In genomic region chr1:222634180-222635013, GRCh38 we compare ENCODE assay signal across 8 cellular contexts. TPM values are rescaled to one million over a fixed set of nuclear protein-coding genes. Genes with fewer than 3 reads are reported as not detected.
DNase-seq lines count a peak whose midpoint lies in the region; ATAC-seq, FAIRE-seq and TF ChIP-seq lines count a peak whose summit lies in the region.

No MANE protein-coding gene starts in this region.

- H3K9ac ChIP-seq in GM12878 (ENCODE audit: control insufficient read depth, insufficient read depth, low read length) = no peak overlapping the region

- H3K79me2 ChIP-seq in GM12878 (ENCODE audit: control insufficient read depth, insufficient read depth, low read length) = no peaks in the 10 kb centered on the region

- RAD21 ChIA-PET in GM12878 (lab: Charles Lee; ENCODE audit: unreplicated experiment) = interaction anchor here (0.6 to 1.7 kb wide), 18 partner anchors 10 to 489 kb away, joined by 3 to 50 read pairs (median 5); partner anchors contain the start of genes AIDA, BROX and TAF1A

- no peak overlapping the region for H3K4me3 ChIP-seq in GM12878

- CTCF ChIA-PET in GM12878 (lab: Yijun Ruan, JAX) = interaction anchor here (0.6 to 3.7 kb wide), 56 partner anchors 9 to 1153 kb away, joined by 3 to 119 read pairs (median 4); partner anchors contain the start of genes AIDA, BROX and TAF1A

- TF ChIP-seq EP300 in GM12878 (IDR thresholded peaks at IDR 0.05; ENCODE audit: borderline replicate concordance in 1 of 2, control insufficient read depth in 1 of 2, low read depth in 2 of 2, low read length in 2 of 2) = no peak

- in situ Hi-C loops in GM12878 (cut with MboI) = loop anchor here (5.0 kb wide), 1 partner anchor 172 kb away; no protein-coding TSS in a partner anchor

- 34% methylated on average over 7 of the region's 7 CpGs for WGBS in GM12878 (ENCODE audit: insufficient coverage, insufficient replicate concordance, low lambda C conversion rate, missing lambda C conversion rate)

- intact Hi-C loops in GM12878 (cut with micrococcal nuclease; ENCODE audit: unreplicated experiment) = loop anchor here (1.0 to 5.0 kb wide), 2 partner anchors 169 to 448 kb away; no protein-coding TSS in a partner anchor

- H3K36me3 ChIP-seq in GM12878 (ENCODE audit: control insufficient read depth in 2 of 2, insufficient read depth in 2 of 2, low read length in 1 of 2) = no peaks in the 10 kb centered on the region

- no peaks in the 10 kb centered on the region for H3K9me3 ChIP-seq in GM12878 (replicated peaks; ENCODE audit: control insufficient read depth, insufficient read depth, low read length)

- TF ChIP-seq RAD21 in GM12878 (IDR thresholded peaks at IDR 0.05; ENCODE audit: insufficient read depth, low read depth, low read length) = peak; percentile 90

- H3K4me1 ChIP-seq in GM12878 (ENCODE audit: control insufficient read depth, insufficient read depth, low read length) = no peaks in the 10 kb centered on the region

- H3K27me3 ChIP-seq in GM12878 (replicated peaks in 1 of 2; ENCODE audit: control insufficient read depth in 2 of 2, insufficient read depth in 2 of 2, low read length in 1 of 2) = no peaks in the 10 kb centered on the region

- FAIRE-seq in GM12891 (lab: Jason Lieb, UNC) = no peak
- peak; percentile 96 for FAIRE-seq in GM12878 (lab: Jason Lieb, UNC)

- DNase-seq in A172 (ENCODE audit: low spot score) (peak; percentile 89), GM12891 (ENCODE audit: insufficient read length, low spot score) (peak; percentile 18), NCI-H1694 treated with DMSO at 0.1 percent for 48 hours (lab: John Stamatoyannopoulos, UW) (peak; percentile 76), T follicular helper cell (ENCODE audit: low read depth) (peak; percentile 61), GM12878 (ENCODE audit: low read depth, low spot score) (no peak), iPS DF 19.7 (ENCODE audit: low read depth, low spot score) (peak; percentile 48)
- DNase-seq in stimulated activated CD4-positive, alpha-beta T cell treated with anti-CD3 and anti-CD28 coated beads, Interleukin-15, amount 100 ng/mL, for 24 hours = peak; percentile 70

- TF ChIP-seq CTCF in GM12878 (IDR thresholded peaks at IDR 0.05 in 2 of 3, conservative IDR thresholded peaks at IDR 0.05 in 1 of 3; ENCODE audit: control insufficient read depth in 2 of 3, extremely low read depth in 1 of 3, insufficient read depth in 1 of 3, low read depth in 3 of 3, low read length in 3 of 3) = peak; percentile 77 to 90 (median 85)

- no peaks in the 10 kb centered on the region for H4K20me1 ChIP-seq in GM12878 (ENCODE audit: control insufficient read depth, insufficient read depth)

- POLR2A ChIA-PET in GM12878 (lab: Charles Lee) = interaction anchor here (0.5 to 1.4 kb wide), 3 partner anchors 13 to 169 kb away, joined by 3 to 5 read pairs (median 3); partner anchors contain the start of gene TAF1A

- peak; percentile 92 for ATAC-seq in HG02938 (IDR thresholded peaks at IDR 0.05; ENCODE audit: unreplicated experiment)
- ATAC-seq in GM12878 = peak; percentile 95

- BruUV-seq in GM12878 (replicated peaks; lab: Mats Ljungman, UMichigan) = no TSS peak

- no peak for TF ChIP-seq POLR2A in GM12891 (IDR thresholded peaks at IDR 0.05; ENCODE audit: low read depth, low read length)
- no peak for TF ChIP-seq POLR2A in GM12878 (IDR thresholded peaks at IDR 0.05; ENCODE audit: low read depth, low read length)

- SMC1A ChIA-PET in GM12878 (lab: Charles Lee; ENCODE audit: uncharacterized antibody, unreplicated experiment) = interaction anchor here (0.8 to 3.1 kb wide), 36 partner anchors 9 to 448 kb away, joined by 3 to 37 read pairs (median 4); partner anchors contain the start of gene TAF1A

- no peak overlapping the region for H3K27ac ChIP-seq in GM12878 (ENCODE audit: control insufficient read depth, insufficient read depth)

- no peak overlapping the region for H3K4me2 ChIP-seq in GM12878 (ENCODE audit: control insufficient read depth, insufficient read depth)

- no peak overlapping the region for H2AFZ ChIP-seq in GM12878 (ENCODE audit: control insufficient read depth, low read depth, low read length)

TF ChIP-seq in GM12891, 5 proteins besides CTCF, POLR2A, EP300 and RAD21:
- TF ChIP-seq PAX5 (IDR thresholded peaks at IDR 0.05; ENCODE audit: insufficient read depth, low read length, severe bottlenecking) (no peak), TAF1 (IDR thresholded peaks at IDR 0.05; ENCODE audit: low read depth, low read length) (no peak), SPI1 (IDR thresholded peaks at IDR 0.05; ENCODE audit: low read depth, low read length) (no peak), POLR2AphosphoS5 (IDR thresholded peaks at IDR 0.05; ENCODE audit: low read depth, low read length) (no peak), POU2F2 (IDR thresholded peaks at IDR 0.05; ENCODE audit: low read depth, low read length) (no peak)

TF ChIP-seq in GM12878, 131 proteins besides CTCF, POLR2A, EP300 and RAD21 (continues in another document):
- TF ChIP-seq POLR2AphosphoS5 (IDR thresholded peaks at IDR 0.05; ENCODE audit: low read length) (no peak), SMARCA5 (IDR thresholded peaks at IDR 0.05) (0 out of 2 replicates have a peak, but pooled peaks have one; percentile 26), ZNF622 (IDR thresholded peaks at IDR 0.05) (no peak), HCFC1 (IDR thresholded peaks at IDR 0.05; ENCODE audit: low read length) (no peak), RCOR1 (conservative IDR thresholded peaks at IDR 0.05; ENCODE audit: low read depth, low read length) (no peak), CREM (IDR thresholded peaks at IDR 0.05; ENCODE audit: low read depth) (no peak), IRF4 (IDR thresholded peaks at IDR 0.05; ENCODE audit: low read depth, low read length) (no peak), IKZF1 (conservative IDR thresholded peaks at IDR 0.05) (no peak), CHD1 (IDR thresholded peaks at IDR 0.05; ENCODE audit: low read depth, low read length) (no peak), USF2 (IDR thresholded peaks at IDR 0.05; ENCODE audit: borderline replicate concordance, low read depth, low read length) (no peak), SUZ12 (IDR thresholded peaks at IDR 0.05; ENCODE audit: unreplicated experiment) (no peak), PAX5 (IDR thresholded peaks at IDR 0.05; ENCODE audit: borderline replicate concordance, low read depth, low read length) (no peak), BHLHE40 (IDR thresholded peaks at IDR 0.05; ENCODE audit: borderline replicate concordance in 1 of 2, low read depth in 2 of 2, low read length in 1 of 2) (no peak), TCF7 (IDR thresholded peaks at IDR 0.05; ENCODE audit: borderline replicate concordance) (no peak), RBBP5 (conservative IDR thresholded peaks at IDR 0.05) (no peak)

RNA-seq across cellular contexts. Expression of gene MIA3, which starts 16.5 kb away (rescaled TPM):
- total RNA-seq in A172 (2014; rRNA removed; shearing (Covaris generic)) = 27.9 and 34.7 TPM in 2 replicates
- polyA plus RNA-seq in GM12891 (2012; ENCODE audit: low read depth, missing spikeins) = 21.1 TPM
- total RNA-seq in GM12878 (2013; cell fraction: nucleolus; rRNA removed) = 86.2 and 103 TPM in 2 replicates
- total RNA-seq in GM12878 (2014; rRNA removed) = 38.4 and 49.9 TPM in 2 replicates
- 33.5 and 37.0 TPM in 2 replicates for total RNA-seq in GM12878 (2014; rRNA removed; fragmentation: Illumina TruSeq; extraction: Trizol)
- total RNA-seq in GM12878 (2021) = 28.8 and 37.0 TPM in 2 replicates
- polyA plus RNA-seq in GM12878 (2011; ENCODE audit: low read depth) = 11.6 TPM
- polyA plus RNA-seq in GM12878 (2011; rRNA removed) = 23.7 and 49.0 TPM in 2 replicates
- polyA plus RNA-seq in GM12878 (2011; cell fraction: cytosol; rRNA removed) = 48.1 and 56.5 TPM in 2 replicates
- 224 and 227 TPM in 2 replicates for polyA plus RNA-seq in GM12878 (2011; cell fraction: nucleus; rRNA removed)
- polyA plus RNA-seq in GM12878 (2012) = 24.0 and 26.3 TPM in 2 replicates
- 42.9 and 50.8 TPM in 2 replicates for polyA plus RNA-seq in GM12878 (2014; fragmentation: Illumina TruSeq; extraction: Trizol)
- 10 to 100 TPM; 12.9 to 19.3 TPM for polyA plus RNA-seq in GM12878 (2014; fragmentation: Nextera tagmentation; extraction: Ambion mirVana)
- polyA plus RNA-seq in GM12878 (2014; rRNA removed) = 26.6 and 28.9 TPM in 2 replicates
- 10 to 100 TPM; 25.7 to 31.7 TPM for polyA plus RNA-seq in GM12878 (2016; fragmentation: Nextera tagmentation; extraction: Ambion mirVana)
- 19.2 and 31.7 TPM in 2 replicates for polyA minus RNA-seq in GM12878 (2011; rRNA and poly(A)+ RNA removed)
- 18.6 and 19.3 TPM in 2 replicates for polyA minus RNA-seq in GM12878 (2011; cell fraction: cytosol; rRNA and poly(A)+ RNA removed)
- 36.0 and 52.3 TPM in 2 replicates for polyA minus RNA-seq in GM12878 (2011; cell fraction: nucleus; rRNA and poly(A)+ RNA removed)

RNA-seq across cellular contexts. Expression of gene TAF1A, which starts 44.7 kb away (rescaled TPM):
- 20.6 and 29.2 TPM in 2 replicates for total RNA-seq in A172 (2014; rRNA removed; shearing (Covaris generic))
- 2.5 TPM for polyA plus RNA-seq in GM12891 (2012; ENCODE audit: low read depth, missing spikeins)
- 40.5 and 43.4 TPM in 2 replicates for total RNA-seq in GM12878 (2013; cell fraction: nucleolus; rRNA removed)
- total RNA-seq in GM12878 (2014; rRNA removed) = 7.7 and 9.2 TPM in 2 replicates
- 12.3 and 12.9 TPM in 2 replicates for total RNA-seq in GM12878 (2014; rRNA removed; fragmentation: Illumina TruSeq; extraction: Trizol)
- total RNA-seq in GM12878 (2021) = 7.5 and 10.1 TPM in 2 replicates
- polyA plus RNA-seq in GM12878 (2011; ENCODE audit: low read depth) = 3.3 TPM
- polyA plus RNA-seq in GM12878 (2011; rRNA removed) = 13.6 and 18.2 TPM in 2 replicates
- 4.4 and 5.1 TPM in 2 replicates for polyA plus RNA-seq in GM12878 (2011; cell fraction: cytosol; rRNA removed)
- 13.4 and 14.0 TPM in 2 replicates for polyA plus RNA-seq in GM12878 (2011; cell fraction: nucleus; rRNA removed)
- 3.6 and 4.5 TPM in 2 replicates for polyA plus RNA-seq in GM12878 (2012)
- 9.8 and 11.1 TPM in 2 replicates for polyA plus RNA-seq in GM12878 (2014; fragmentation: Illumina TruSeq; extraction: Trizol)
- 10 to 100 TPM; 12.2 to 17.9 TPM for polyA plus RNA-seq in GM12878 (2014; fragmentation: Nextera tagmentation; extraction: Ambion mirVana)
- 6.8 and 9.9 TPM in 2 replicates for polyA plus RNA-seq in GM12878 (2014; rRNA removed)
- 10 to 100 TPM; 11.8 to 13.4 TPM for polyA plus RNA-seq in GM12878 (2016; fragmentation: Nextera tagmentation; extraction: Ambion mirVana)
- polyA minus RNA-seq in GM12878 (2011; rRNA and poly(A)+ RNA removed) = 9.1 and 9.8 TPM in 2 replicates
- polyA minus RNA-seq in GM12878 (2011; cell fraction: cytosol; rRNA and poly(A)+ RNA removed) = 2.5 and 6.9 TPM in 2 replicates
- 10.3 and 14.4 TPM in 2 replicates for polyA minus RNA-seq in GM12878 (2011; cell fraction: nucleus; rRNA and poly(A)+ RNA removed)
